ENCODE assay signal across 8 cellular contexts in genomic region chr16:24070851-24071250, GRCh38.
DNase-seq lines count a peak whose midpoint lies in the region; ATAC-seq, FAIRE-seq and TF ChIP-seq lines count a peak whose summit lies in the region.

No MANE protein-coding gene starts in this region.

- no peaks in the 10 kb centered on the region for H3K79me1 ChIP-seq in H1 (ENCODE audit: low read depth, low read length)

- peak; percentile 39 for ATAC-seq in HG03565 (IDR thresholded peaks at IDR 0.05; ENCODE audit: unreplicated experiment)

- no peak overlapping the region for H4K8ac ChIP-seq in H1 (ENCODE audit: extremely low read depth, insufficient read depth, low read length)

- no peak overlapping the region for H2BK12ac ChIP-seq in H1 (ENCODE audit: low read depth, low read length)

- no peaks in the 10 kb centered on the region for H3K9me3 Mint-ChIP-seq in nephron

- no peak overlapping the region for H3K27ac ChIP-seq in H1 (ENCODE audit: low read depth, low read length)

- WGBS in H1 (ENCODE audit: extremely low coverage in 1 of 2, insufficient coverage in 1 of 2, insufficient read length in 1 of 2, insufficient replicate concordance in 2 of 2, low coverage in 1 of 2, low lambda C conversion rate in 2 of 2, missing lambda C conversion rate in 1 of 2), 2 experiments = no CpG with 5 or more reads among the region's 1 CpG

- TF ChIP-seq EP300 in H1 (IDR thresholded peaks at IDR 0.05; ENCODE audit: borderline replicate concordance in 1 of 2, low read depth in 2 of 2, low read length in 2 of 2) = no peak

- H2AK5ac ChIP-seq in H1 (ENCODE audit: low read depth, low read length) = no peak overlapping the region

- TF ChIP-seq CTCF in H1 (IDR thresholded peaks at IDR 0.05; ENCODE audit: control extremely low read depth in 1 of 3, insufficient read depth in 1 of 3, low read depth in 1 of 3, low read length in 3 of 3) (peak; percentile 68 to 95 (median 83)), nephron (IDR thresholded peaks at IDR 0.05; ENCODE audit: unreplicated experiment in 3 of 3) (peak in 2 of 3 experiments; percentile 27 to 36)

- POLR2A ChIA-PET in H1 (lab: Charles Lee; ENCODE audit: partially characterized antibody) = interaction anchor here (1.1 kb wide), 1 partner anchor 13 kb away, joined by 4 read pairs; no protein-coding TSS in a partner anchor

- in situ Hi-C loops in SK-MEL-5 (cut with HindIII; ENCODE audit: low pct_unique_long_range_greater_than_20kb, low sequenced_read_pairs) = no loop called here

- H3K36me3 ChIP-seq in H1 (ENCODE audit: control insufficient read depth in 2 of 4, insufficient read depth in 4 of 4, low read length in 3 of 4) = no peaks in the 10 kb centered on the region

- no peak overlapping the region for H3K23ac ChIP-seq in H1 (ENCODE audit: insufficient read length)

- H3K9me3 ChIP-seq in H1 (ENCODE audit: insufficient read depth in 2 of 2, low read depth in 1 of 2, low read length in 1 of 2) = no peaks in the 10 kb centered on the region

- no peak overlapping the region for H3K4ac ChIP-seq in H1 (replicated peaks; ENCODE audit: insufficient read length, low read depth, low read length)

- no peak overlapping the region for H3K4me3 Mint-ChIP-seq in nephron

- no peak overlapping the region for H3K14ac ChIP-seq in H1 (ENCODE audit: insufficient read length)

- H3K9ac ChIP-seq in H1 (replicated peaks in 1 of 4; ENCODE audit: extremely low read depth in 1 of 4, low read depth in 3 of 4, low read length in 3 of 4) = no peak overlapping the region

- TF ChIP-seq POLR2A in H1 (IDR thresholded peaks at IDR 0.05; ENCODE audit: control extremely low read depth in 1 of 2, low read depth in 2 of 2, low read length in 2 of 2) = no peak

- no peaks in the 10 kb centered on the region for H3K4me1 Mint-ChIP-seq in nephron

- no peaks in the 10 kb centered on the region for H3K27me3 ChIP-seq in H1 (replicated peaks in 1 of 4; ENCODE audit: control insufficient read depth in 3 of 4, extremely low read depth in 1 of 4, insufficient read depth in 3 of 4, low read length in 3 of 4)

- no peak overlapping the region for H3K4me3 ChIP-seq in H1 (ENCODE audit: extremely low read depth in 1 of 4, insufficient read depth in 2 of 4, low read depth in 3 of 4, low read length in 4 of 4)

- H3K56ac ChIP-seq in H1 (replicated peaks; ENCODE audit: insufficient read length, low read depth, low read length) = no peak overlapping the region

- DNase-seq in SIG-M5 treated with dmso at 0.1 percent for 504 hours (lab: John Stamatoyannopoulos, UW; ENCODE audit: unreplicated experiment) (peak; percentile 64), SIG-M5 (lab: John Stamatoyannopoulos, UW) (no peak), SK-MEL-5 (ENCODE audit: low read depth, low spot score) (peak; percentile 81), H1 (ENCODE audit: low read depth in 1 of 2, low spot score in 2 of 2) (peak; percentile 60 to 75), GOT3 (lab: John Stamatoyannopoulos, UW) (no peak)
- DNase-seq in effector CD8-positive, alpha-beta T cell (lab: John Stamatoyannopoulos, UW) = no peak

- H3K79me2 ChIP-seq in H1 (ENCODE audit: control insufficient read depth in 1 of 2, insufficient read depth in 2 of 2, low read length in 2 of 2) = no peaks in the 10 kb centered on the region

- no peaks in the 10 kb centered on the region for H4K20me1 ChIP-seq in H1 (replicated peaks in 1 of 2; ENCODE audit: control insufficient read depth in 1 of 2, insufficient read depth in 2 of 2, low read length in 2 of 2)

- H2BK15ac ChIP-seq in H1 (ENCODE audit: low read length) = 0 out of 2 replicates have a peak overlapping the region, but pooled peaks have one; percentile 95

- no peak overlapping the region for H2BK5ac ChIP-seq in H1 (ENCODE audit: low read depth, low read length)

- peak; percentile 96 for FAIRE-seq in H1 (lab: Jason Lieb, UNC)

- H3K27me3 Mint-ChIP-seq in nephron (ENCODE audit: low read depth) = peaks cover 13% of the 10 kb centered on the region

- H3K4me2 ChIP-seq in H1 (ENCODE audit: insufficient read depth in 1 of 2, low read depth in 2 of 2, low read length in 2 of 2) = no peak overlapping the region

- CTCF ChIA-PET in H1 (lab: Charles Lee; ENCODE audit: partially characterized antibody) = interaction anchor here (0.6 to 10.7 kb wide), 87 partner anchors 8 to 691 kb away, joined by 3 to 124 read pairs (median 5); partner anchors contain the start of gene CACNG3

- peaks cover 0 to under 1% (median 0%) of the 10 kb centered on the region in 4 experiments; a peak in 1 of 7 replicates for H3K4me1 ChIP-seq in H1 (replicated peaks in 1 of 4; ENCODE audit: control insufficient read depth in 3 of 4, insufficient read depth in 4 of 4, low read length in 3 of 4)

- H2BK20ac ChIP-seq in H1 (ENCODE audit: low read length) = no peak overlapping the region

- H3K27ac Mint-ChIP-seq in nephron = no peak overlapping the region

- H3K23me2 ChIP-seq in H1 (ENCODE audit: low read depth, low read length) = no peaks in the 10 kb centered on the region

- no peak overlapping the region for H4K91ac ChIP-seq in H1 (replicated peaks; ENCODE audit: insufficient read length, low read length)

- no peak overlapping the region for H4K5ac ChIP-seq in H1 (ENCODE audit: insufficient read length, low read depth, low read length)

- no peak overlapping the region for H2BK120ac ChIP-seq in H1 (replicated peaks; ENCODE audit: low read depth, low read length)

- H3K36me3 Mint-ChIP-seq in nephron (ENCODE audit: low read depth) = no peaks in the 10 kb centered on the region

- TF ChIP-seq RAD21 in H1 (IDR thresholded peaks at IDR 0.05 in 1 of 2, conservative IDR thresholded peaks at IDR 0.05 in 1 of 2; ENCODE audit: low read depth in 2 of 2, low read length in 2 of 2) = peak; percentile 95 to 97

- H2AFZ ChIP-seq in H1 (ENCODE audit: low read length) = 0 out of 2 replicates have a peak overlapping the region, but pooled peaks have one; percentile 9

- no peak overlapping the region for H3K18ac ChIP-seq in H1 (ENCODE audit: extremely low read depth, low read length)

TF ChIP-seq in H1, 55 proteins besides CTCF, POLR2A, EP300 and RAD21:
- TF ChIP-seq TCF12 (IDR thresholded peaks at IDR 0.05; ENCODE audit: low read depth, low read length) = 0 out of 2 replicates have a peak, but pooled peaks have one; percentile 28
- peak; percentile 21 for TF ChIP-seq NANOG (IDR thresholded peaks at IDR 0.05; ENCODE audit: insufficient read depth, low read depth, low read length, poor library complexity, severe bottlenecking)
- no peak for TF ChIP-seq SIRT6 (IDR thresholded peaks at IDR 0.05; ENCODE audit: low read length)
- 0 out of 2 replicates have a peak, but pooled peaks have one; percentile 27 for TF ChIP-seq CREB1 (IDR thresholded peaks at IDR 0.05)
- TF ChIP-seq SAP30 (IDR thresholded peaks at IDR 0.05; ENCODE audit: insufficient read depth, insufficient replicate concordance, low read length) = no peak
- no peak for TF ChIP-seq YY1 (IDR thresholded peaks at IDR 0.05; ENCODE audit: low read depth, low read length)
- TF ChIP-seq KDM1A (IDR thresholded peaks at IDR 0.05; ENCODE audit: borderline replicate concordance, low read length) = no peak
- TF ChIP-seq SP2 (IDR thresholded peaks at IDR 0.05; ENCODE audit: low read length) = no peak

Comparison
In these comparisons a context has a peak if more than half of its experiments do, and no peak if none do; other contexts are left out.
1. DNase-seq: peak in SIG-M5 treated with dmso at 0.1 percent for 504 hours (single experiment), SK-MEL-5 (single experiment) and H1 (2 of 2); none in SIG-M5 (single experiment), effector CD8-positive, alpha-beta T cell (single experiment) and GOT3 (single experiment).